In genomic region chr15:83064859-83065258, GRCh38 we compare ENCODE assay signal across 9 cellular contexts. TPM values are rescaled to one million over a fixed set of nuclear protein-coding genes. Genes with fewer than 3 reads are reported as not detected.
DNase-seq lines count a peak whose midpoint lies in the region; ATAC-seq and TF ChIP-seq lines count a peak whose summit lies in the region.
"Had no signal": no experiment of that assay in that cellular context is flagged by ENCODE, and none has a peak within 500 bp of the region (broad histone marks: within the 10 kb centered on the region; RNA-seq: fewer than 3 reads in every experiment).

No MANE protein-coding gene starts in this region.

- H3K4me3 Mint-ChIP-seq in CD4-positive, alpha-beta memory T cell: peak overlapping the region in 4 of 8 donors; percentile 86 to 96 (median 90)

- TF ChIP-seq POLR2A in body of pancreas (IDR thresholded peaks at IDR 0.05): no peak

- POLR2A ChIA-PET in CD4-positive, alpha-beta memory T cell (lab: Charles Lee; ENCODE audit: partially characterized antibody): no interaction called here

- no peaks in the 10 kb centered on the region for H3K27me3 Mint-ChIP-seq in CD4-positive, alpha-beta memory T cell

- peak overlapping the region in 1 of 2 donors; percentile 72 for H3K9ac ChIP-seq in mucosa of rectum (ENCODE audit: low read depth in 1 of 2, low read length in 2 of 2)

- peak overlapping the region in 6 of 7 donors; percentile 32 to 93 (median 84) for H3K27ac Mint-ChIP-seq in CD4-positive, alpha-beta memory T cell

- intact Hi-C loops in CD4-positive, alpha-beta memory T cell (cut with micrococcal nuclease): loop anchor here (5.0 to 10.0 kb wide), 3 partner anchors 250 to 1018 kb away; partner anchors contain the start of genes EFL1, MEX3B and SAXO2
- intact Hi-C loops in body of pancreas (cut with DNase I): no loop called here

- 17 to 20% methylated on average over 4 of the region's 4 CpGs for WGBS in body of pancreas, 2 donors

- H3K9me3 ChIP-seq in CD4-positive, alpha-beta memory T cell (ENCODE audit: control insufficient read depth in 1 of 2, low read length in 2 of 2): no peaks in the 10 kb centered on the region
- no peaks in the 10 kb centered on the region for H3K9me3 ChIP-seq in mucosa of rectum (ENCODE audit: control insufficient read depth in 2 of 2, low read length in 2 of 2)
- no peaks in the 10 kb centered on the region for H3K9me3 ChIP-seq in body of pancreas

- peaks cover 57% of the 10 kb centered on the region for H3K4me1 ChIP-seq in CD4-positive, alpha-beta memory T cell (ENCODE audit: insufficient read depth, low read length)
- H3K4me1 ChIP-seq in mucosa of rectum (ENCODE audit: control insufficient read depth in 2 of 2, insufficient read depth in 2 of 2, low read length in 2 of 2) (peaks cover 25 to 39% of the 10 kb centered on the region in 2 donors), body of pancreas (peaks cover 48% of the 10 kb centered on the region)

- H3K27me3 ChIP-seq in CD4-positive, alpha-beta memory T cell (ENCODE audit: insufficient read depth, low read length): no peaks in the 10 kb centered on the region
- H3K27me3 ChIP-seq in mucosa of rectum (ENCODE audit: control insufficient read depth in 2 of 2, insufficient read depth in 2 of 2, low read length in 2 of 2) (no peaks in the 10 kb centered on the region), body of pancreas (no peaks in the 10 kb centered on the region)

- H3K36me3 ChIP-seq in CD4-positive, alpha-beta memory T cell (ENCODE audit: insufficient read depth, low read length): no peaks in the 10 kb centered on the region
- H3K36me3 ChIP-seq in mucosa of rectum (ENCODE audit: control insufficient read depth in 2 of 2, insufficient read depth in 2 of 2, low read length in 2 of 2) (peaks cover 0 to 2% of the 10 kb centered on the region in 2 donors), body of pancreas (replicated peaks in 1 of 2; ENCODE audit: insufficient read depth in 1 of 2, low read depth in 2 of 2) (no peaks in the 10 kb centered on the region)

- peaks cover 6 to 18% (median 15%) of the 10 kb centered on the region in 4 donors for H3K4me1 Mint-ChIP-seq in CD4-positive, alpha-beta memory T cell

- ATAC-seq in body of pancreas: no peak

- TF ChIP-seq CTCF in LNCaP clone FGC (IDR thresholded peaks at IDR 0.05; ENCODE audit: control insufficient read depth, extremely low read depth, insufficient read depth) (no peak), body of pancreas (IDR thresholded peaks at IDR 0.05) (no peak)

- peak in 1 of 5 donors; percentile 16 for DNase-seq in CD4-positive, alpha-beta memory T cell
- DNase-seq in LNCaP clone FGC (ENCODE audit: low read depth): no peak
- peak; percentile 10 for DNase-seq in astrocyte of the hippocampus (ENCODE audit: low read depth, low spot score)
- no peak for DNase-seq in H4 (ENCODE audit: low spot score)
- no peak for DNase-seq in body of pancreas
- DNase-seq in DMS79 (lab: John Stamatoyannopoulos, UW): no peak
- no peak for DNase-seq in amniotic stem cell (lab: John Stamatoyannopoulos, UW)
- DNase-seq: stimulated activated CD4-positive, alpha-beta T cell treated with anti-CD3 and anti-CD28 coated beads, Interleukin-4, amount 100 ng/mL, for 24 hours had no signal

- peak overlapping the region in 1 of 2 donors; percentile 82 for H3K4me3 ChIP-seq in CD4-positive, alpha-beta memory T cell (ENCODE audit: low read length in 2 of 2)
- H3K4me3 ChIP-seq in LNCaP clone FGC (ENCODE audit: low read depth, low read length): peak overlapping the region; percentile 82; the same call in 1 of the 2 replicates
- peak overlapping the region; percentile 66 to 98 for H3K4me3 ChIP-seq in mucosa of rectum (ENCODE audit: low read length in 2 of 2)
- H3K4me3 ChIP-seq in body of pancreas: no peak overlapping the region

- CTCF ChIA-PET in CD4-positive, alpha-beta memory T cell (lab: Charles Lee; ENCODE audit: partially characterized antibody): interaction anchor here (1.4 kb wide), 1 partner anchor 54 kb away, joined by 6 read pairs; no protein-coding TSS in a partner anchor

- H3K27ac ChIP-seq in CD4-positive, alpha-beta memory T cell (ENCODE audit: low read depth, low read length): peak overlapping the region; percentile 78
- H3K27ac ChIP-seq in mucosa of rectum (ENCODE audit: low read depth in 2 of 2, low read length in 2 of 2) (no peak overlapping the region), body of pancreas (no peak overlapping the region)

- H3K36me3 Mint-ChIP-seq in CD4-positive, alpha-beta memory T cell: peaks cover 0 to 1% of the 10 kb centered on the region in 2 donors

- peaks cover 0 to 4% (median 0%) of the 10 kb centered on the region in 8 donors for H3K9me3 Mint-ChIP-seq in CD4-positive, alpha-beta memory T cell

RNA-seq across cellular contexts. Expression of gene BTBD1, which starts 2.2 kb away (rescaled TPM):
- 10 to 100 TPM; 36.5 to 39.6 TPM for total RNA-seq in CD4-positive, alpha-beta memory T cell
- 10 to 100 TPM; 49.0 to 54.9 TPM for polyA plus RNA-seq in CD4-positive, alpha-beta memory T cell
- total RNA-seq in H4 (2014; rRNA removed; shearing (Covaris generic)): 44.4 and 51.6 TPM in 2 replicates
- total RNA-seq in body of pancreas: 10 to 100 TPM; 24.4 to 37.9 TPM

RNA-seq across cellular contexts. Expression of gene TM6SF1, which starts 42.6 kb away (rescaled TPM):
- total RNA-seq in CD4-positive, alpha-beta memory T cell: under 1 TPM; 0.38 to 0.50 TPM
- not detected for polyA plus RNA-seq in CD4-positive, alpha-beta memory T cell
- total RNA-seq in H4 (2014; rRNA removed; shearing (Covaris generic)): 0.04 TPM in 1 of 2 replicates, not detected in the other
- 1 to 10 TPM; 1.8 to 2.3 TPM for total RNA-seq in body of pancreas

RNA-seq across cellular contexts. Expression of gene C15orf40, which starts 53.4 kb away (rescaled TPM):
- 10 to 100 TPM; 47.0 to 48.5 TPM for total RNA-seq in CD4-positive, alpha-beta memory T cell
- 10 to 100 TPM; 51.1 to 61.0 TPM for polyA plus RNA-seq in CD4-positive, alpha-beta memory T cell
- 27.5 and 39.5 TPM in 2 replicates for total RNA-seq in H4 (2014; rRNA removed; shearing (Covaris generic))
- 1 to 10 TPM; 9.3 to 9.6 TPM for total RNA-seq in body of pancreas

Comparison
In these comparisons a context has a peak if more than half of its experiments do, and no peak if none do; other contexts are left out.
1. H3K4me3 ChIP-seq: peak in LNCaP clone FGC (single experiment) and mucosa of rectum (2 of 2); none in body of pancreas (0 of 2).